14 cellular contexts compared by ENCODE assay signal in genomic region chr1:172449012-172449584, GRCh38. TPM values are rescaled to one million over a fixed set of nuclear protein-coding genes. Genes with fewer than 3 reads are reported as not detected.
DNase-seq lines count a peak whose midpoint lies in the region; TF ChIP-seq lines count a peak whose summit lies in the region.
"Had no signal": no experiment of that assay in that cellular context is flagged by ENCODE, and none has a peak within 500 bp of the region (broad histone marks: within the 10 kb centered on the region; RNA-seq: fewer than 3 reads in every experiment).

No MANE protein-coding gene starts in this region.

- in situ Hi-C loops in Caki2 (cut with HindIII; ENCODE audit: low pct_unique_long_range_greater_than_20kb, low sequenced_read_pairs), result no loop called here

- no peak overlapping the region for H3K4me3 ChIP-seq in esophagus squamous epithelium
- H3K4me3 ChIP-seq: colonic mucosa, heart right ventricle, testis had no signal

- no peaks in the 10 kb centered on the region for H3K36me3 ChIP-seq in esophagus squamous epithelium
- H3K36me3 ChIP-seq: colonic mucosa, heart right ventricle had no signal

- WGBS in esophagus squamous epithelium, 2 donors, result 27 to 49% methylated on average over 5 to 6 of the region's 6 CpGs

- H3K27me3 ChIP-seq in esophagus squamous epithelium, result no peaks in the 10 kb centered on the region
- H3K27me3 ChIP-seq: colonic mucosa, heart right ventricle, testis had no signal

- peaks cover 3% of the 10 kb centered on the region for H3K27me3 Mint-ChIP-seq in HFFc6 (ENCODE audit: insufficient read depth)
- H3K27me3 Mint-ChIP-seq: T-cell had no signal

- peaks cover 61% of the 10 kb centered on the region for H3K4me1 Mint-ChIP-seq in HFFc6 (ENCODE audit: low read depth)

- DNase-seq in Caki2 (ENCODE audit: low read depth), result peak; percentile 94
- DNase-seq in HFFc6, result no peak
- peak; percentile 93 for DNase-seq in SW480 (ENCODE audit: low spot score)
- peak; percentile 97 for DNase-seq in kidney tubule cell (ENCODE audit: low spot score)
- DNase-seq in Kasumi-1 (lab: John Stamatoyannopoulos, UW), result no peak
- DNase-seq in hippocampal formation (lab: John Stamatoyannopoulos, UW), result no peak
- no peak for DNase-seq in esophagus squamous epithelium (lab: John Stamatoyannopoulos, UW)
- no peak for DNase-seq in caudate nucleus (lab: John Stamatoyannopoulos, UW)
- DNase-seq: activated T-cell treated with anti-CD3 and anti-CD28 coated beads, Interleukin-2, amount 50 U/mL, for 4 hours had no signal

- H3K27ac ChIP-seq in esophagus squamous epithelium (peak overlapping the region in 2 of 4 donors; percentile 0 to 18), caudate nucleus (ENCODE audit: low read depth, low read length) (no peak overlapping the region)
- H3K27ac ChIP-seq: colonic mucosa, testis had no signal

- H3K9me3 ChIP-seq in esophagus squamous epithelium, result no peaks in the 10 kb centered on the region
- H3K9me3 ChIP-seq: colonic mucosa, heart right ventricle, testis had no signal

- TF ChIP-seq CTCF in HFFc6 (IDR thresholded peaks at IDR 0.05) (no peak), esophagus squamous epithelium (IDR thresholded peaks at IDR 0.05) (no peak)

- H3K36me3 Mint-ChIP-seq in HFFc6 (ENCODE audit: low read depth), result no peaks in the 10 kb centered on the region
- H3K36me3 Mint-ChIP-seq: naive B cell, T-cell had no signal

- H3K27ac Mint-ChIP-seq in HFFc6, result 0 out of 2 replicates have a peak overlapping the region, but pooled peaks have one; percentile 4

- no peak for TF ChIP-seq POLR2A in esophagus squamous epithelium (IDR thresholded peaks at IDR 0.05)

- no peak overlapping the region for H3K4me3 Mint-ChIP-seq in HFFc6
- H3K4me3 Mint-ChIP-seq: activated T-cell treated with anti-CD3 and anti-CD28 coated beads, Interleukin-2, amount 50 U/mL, for 4 hours; naive B cell; T-cell had no signal

- intact Hi-C loops in esophagus squamous epithelium (cut with DNase I), result no loop called here

- peaks cover 10 to 46% (median 11%) of the 10 kb centered on the region in 3 donors for H3K4me1 ChIP-seq in esophagus squamous epithelium

- no peaks in the 10 kb centered on the region for H3K9me3 Mint-ChIP-seq in HFFc6
- H3K9me3 Mint-ChIP-seq: activated T-cell treated with anti-CD3 and anti-CD28 coated beads, Interleukin-2, amount 50 U/mL, for 4 hours; naive B cell; T-cell had no signal

RNA-seq across cellular contexts. Expression of gene PIGC, which starts 5.2 kb away (rescaled TPM):
- 27.1 and 33.3 TPM in 2 replicates for total RNA-seq in Caki2 (2014; rRNA removed; shearing (Covaris generic); ENCODE audit: low replicate concordance)
- 10 to 100 TPM; 14.2 to 17.1 (median 15.3) TPM for total RNA-seq in HFFc6 (2021; fragmentation: NEBNext Ultra II Directional; extraction: Animal tissue kit (Norgen Biotek cat#: 25700))
- 10 to 100 TPM; 10.8 to 23.1 (median 18.1) TPM for total RNA-seq in esophagus squamous epithelium

RNA-seq across cellular contexts. Expression of gene C1orf105, which starts 28.6 kb away (rescaled TPM):
- not detected in 2 replicates for total RNA-seq in Caki2 (2014; rRNA removed; shearing (Covaris generic); ENCODE audit: low replicate concordance)
- not detected for total RNA-seq in HFFc6 (2021; fragmentation: NEBNext Ultra II Directional; extraction: Animal tissue kit (Norgen Biotek cat#: 25700))
- total RNA-seq in esophagus squamous epithelium, result not detected
- total RNA-seq: activated T-cell treated with anti-CD3 and anti-CD28 coated beads, Interleukin-2, amount 50 U/mL, for 4 hours; colonic mucosa; T-cell had no signal

Comparison
In these comparisons a context has a peak if more than half of its experiments do, and no peak if none do; other contexts are left out.
1. DNase-seq: peak in Caki2 (single experiment), SW480 (single experiment) and kidney tubule cell (single experiment); none in HFFc6 (single experiment), Kasumi-1 (0 of 2), hippocampal formation (0 of 2), esophagus squamous epithelium (single experiment) and caudate nucleus (0 of 61).